In genomic region chr9:26888271-26888670, GRCh38 we compare ENCODE assay signal across 23 cellular contexts. TPM values are rescaled to one million over a fixed set of nuclear protein-coding genes. Genes with fewer than 3 reads are reported as not detected.
DNase-seq lines count a peak whose midpoint lies in the region; ATAC-seq, FAIRE-seq and TF ChIP-seq lines count a peak whose summit lies in the region.
"Had no signal": no experiment of that assay in that cellular context is flagged by ENCODE, and none has a peak within 500 bp of the region (broad histone marks: within the 10 kb centered on the region; RNA-seq: fewer than 3 reads in every experiment).

No MANE protein-coding gene starts in this region.

- no peak overlapping the region for H3K4me3 ChIP-seq in vagina
- H3K4me3 ChIP-seq: esophagus squamous epithelium, lower lobe of right lung, Peyer's patch, prostate gland had no signal

- no peaks in the 10 kb centered on the region for H3K27me3 ChIP-seq in vagina
- H3K27me3 ChIP-seq: brain microvascular endothelial cell, esophagus squamous epithelium, Peyer's patch had no signal

- intact Hi-C loops in natural killer cell (cut with micrococcal nuclease) (no loop called here), vagina (cut with DNase I) (no loop called here)

- peaks cover 0 to 1% of the 10 kb centered on the region in 2 donors for H3K36me3 ChIP-seq in vagina
- H3K36me3 ChIP-seq: brain microvascular endothelial cell, prostate gland had no signal

- ATAC-seq in natural killer cell (no peak), GM18519 (IDR thresholded peaks at IDR 0.05; ENCODE audit: low FRiP score, unreplicated experiment) (no peak)
- no peak for ATAC-seq in natural killer cell treated with Interleukin-12 subunit alpha and Interleukin-12 subunit beta and Interleukin-15 and Interleukin-18, amount 100 ng/mL, for 72 hours
- no peak for ATAC-seq in activated T-helper 17 cell treated with anti-CD3 and anti-CD28 coated beads, Interleukin-2, amount 50 U/mL, for 72 hours (replicated peaks)
- ATAC-seq: lower lobe of right lung had no signal

- H3K9me3 ChIP-seq in vagina, result no peaks in the 10 kb centered on the region
- H3K9me3 ChIP-seq: esophagus squamous epithelium, lower lobe of right lung, Peyer's patch, prostate gland had no signal

- no peak for DNase-seq in natural killer cell
- no peak for DNase-seq in natural killer cell treated with Interleukin-12 subunit alpha and Interleukin-12 subunit beta and Interleukin-15 and Interleukin-18, amount 100 ng/mL, for 72 hours (ENCODE audit: low spot score)
- DNase-seq in M059J (ENCODE audit: low read depth), result peak; percentile 27
- no peak for DNase-seq in vagina (ENCODE audit: extremely low spot score in 2 of 2)
- no peak for DNase-seq in GM12891 (ENCODE audit: insufficient read length, low spot score)
- DNase-seq in type B pancreatic cell (ENCODE audit: extremely low spot score, unreplicated experiment), result no peak
- DNase-seq: activated B cell treated with CpG ODN at 0.5 μM for 24 hours; activated CD8-positive, alpha-beta memory T cell treated with anti-CD3 and anti-CD28 coated beads for 24 hours; brain microvascular endothelial cell; esophagus squamous epithelium; islet precursor cell; Kasumi-1; lower lobe of right lung; NCI-H1417; NCI-H2081 treated with DMSO at 0.1 percent for 48 hours; Peyer's patch had no signal

- no peak for TF ChIP-seq CTCF in natural killer cell (IDR thresholded peaks at IDR 0.05)
- TF ChIP-seq CTCF in vagina (IDR thresholded peaks at IDR 0.05), result no peak
- TF ChIP-seq CTCF in type B pancreatic cell (conservative IDR thresholded peaks at IDR 0.05), result no peak

- H3K4me3 Mint-ChIP-seq in natural killer cell, result no peak overlapping the region
- no peak overlapping the region for H3K4me3 Mint-ChIP-seq in natural killer cell treated with Interleukin-12 subunit alpha and Interleukin-12 subunit beta and Interleukin-15 and Interleukin-18, amount 100 ng/mL, for 72 hours
- peak overlapping the region; percentile 89 for H3K4me3 Mint-ChIP-seq in activated T-helper 17 cell treated with anti-CD3 and anti-CD28 coated beads, Interleukin-2, amount 50 U/mL, for 72 hours
- no peak overlapping the region for H3K4me3 Mint-ChIP-seq in type B pancreatic cell
- H3K4me3 Mint-ChIP-seq: activated B cell treated with CpG ODN at 0.5 μM for 24 hours; CD14-positive monocyte; T-helper 2 cell treated with Interferon-gamma antibody and Interleukin-4, amounts not matched to agents 5 μg/mL and 100 μg/mL, for 36 hours had no signal

- H3K27me3 Mint-ChIP-seq in natural killer cell (ENCODE audit: low read depth in 2 of 2) (no peaks in the 10 kb centered on the region), type B pancreatic cell (no peaks in the 10 kb centered on the region)
- H3K27me3 Mint-ChIP-seq in natural killer cell treated with Interleukin-12 subunit alpha and Interleukin-12 subunit beta and Interleukin-15 and Interleukin-18, amount 100 ng/mL, for 72 hours, result no peaks in the 10 kb centered on the region
- no peaks in the 10 kb centered on the region for H3K27me3 Mint-ChIP-seq in activated T-helper 17 cell treated with anti-CD3 and anti-CD28 coated beads, Interleukin-2, amount 50 U/mL, for 72 hours
- H3K27me3 Mint-ChIP-seq: activated B cell treated with CpG ODN at 0.5 μM for 24 hours had no signal

- FAIRE-seq in GM12891 (lab: Jason Lieb, UNC), result no peak
- FAIRE-seq: colon, G401.6 had no signal

- H3K9me3 Mint-ChIP-seq in natural killer cell, result no peaks in the 10 kb centered on the region
- no peaks in the 10 kb centered on the region for H3K9me3 Mint-ChIP-seq in natural killer cell treated with Interleukin-12 subunit alpha and Interleukin-12 subunit beta and Interleukin-15 and Interleukin-18, amount 100 ng/mL, for 72 hours
- H3K9me3 Mint-ChIP-seq in activated T-helper 17 cell treated with anti-CD3 and anti-CD28 coated beads, Interleukin-2, amount 50 U/mL, for 72 hours, result no peaks in the 10 kb centered on the region
- no peaks in the 10 kb centered on the region for H3K9me3 Mint-ChIP-seq in type B pancreatic cell
- H3K9me3 Mint-ChIP-seq: activated B cell treated with CpG ODN at 0.5 μM for 24 hours had no signal

- peaks cover 19% of the 10 kb centered on the region for H3K4me1 ChIP-seq in vagina

- TF ChIP-seq POLR2A in vagina (IDR thresholded peaks at IDR 0.05) (no peak), GM12891 (IDR thresholded peaks at IDR 0.05; ENCODE audit: low read depth, low read length) (no peak)

- peaks cover 32 to 35% of the 10 kb centered on the region in 2 donors for H3K4me1 Mint-ChIP-seq in natural killer cell
- peaks cover 23 to 28% of the 10 kb centered on the region in 2 donors for H3K4me1 Mint-ChIP-seq in natural killer cell treated with Interleukin-12 subunit alpha and Interleukin-12 subunit beta and Interleukin-15 and Interleukin-18, amount 100 ng/mL, for 72 hours (ENCODE audit: low read depth in 2 of 2)
- peaks cover 12% of the 10 kb centered on the region for H3K4me1 Mint-ChIP-seq in activated T-helper 17 cell treated with anti-CD3 and anti-CD28 coated beads, Interleukin-2, amount 50 U/mL, for 72 hours
- peaks cover 8% of the 10 kb centered on the region for H3K4me1 Mint-ChIP-seq in type B pancreatic cell (ENCODE audit: unreplicated experiment)

- H3K27ac Mint-ChIP-seq in natural killer cell, result peak overlapping the region; percentile 10 to 14
- no peak overlapping the region for H3K27ac Mint-ChIP-seq in natural killer cell treated with Interleukin-12 subunit alpha and Interleukin-12 subunit beta and Interleukin-15 and Interleukin-18, amount 100 ng/mL, for 72 hours
- H3K27ac Mint-ChIP-seq in activated T-helper 17 cell treated with anti-CD3 and anti-CD28 coated beads, Interleukin-2, amount 50 U/mL, for 72 hours, result peak overlapping the region; percentile 26
- no peak overlapping the region for H3K27ac Mint-ChIP-seq in type B pancreatic cell
- H3K27ac Mint-ChIP-seq: activated B cell treated with CpG ODN at 0.5 μM for 24 hours; T-helper 2 cell treated with Interferon-gamma antibody and Interleukin-4, amounts not matched to agents 5 μg/mL and 100 μg/mL, for 36 hours had no signal

- no peak overlapping the region for H3K27ac ChIP-seq in vagina
- H3K27ac ChIP-seq: brain microvascular endothelial cell, esophagus squamous epithelium, lower lobe of right lung, Peyer's patch, prostate gland had no signal

- H3K36me3 Mint-ChIP-seq in natural killer cell, result peaks cover 8% of the 10 kb centered on the region
- peaks cover 14% of the 10 kb centered on the region for H3K36me3 Mint-ChIP-seq in natural killer cell treated with Interleukin-12 subunit alpha and Interleukin-12 subunit beta and Interleukin-15 and Interleukin-18, amount 100 ng/mL, for 72 hours
- peaks cover 47% of the 10 kb centered on the region for H3K36me3 Mint-ChIP-seq in activated T-helper 17 cell treated with anti-CD3 and anti-CD28 coated beads, Interleukin-2, amount 50 U/mL, for 72 hours (ENCODE audit: low read depth)
- H3K36me3 Mint-ChIP-seq in type B pancreatic cell, result peaks cover 13% of the 10 kb centered on the region

TF ChIP-seq in GM12891, 5 proteins besides CTCF, POLR2A, EP300 and RAD21:
- TF ChIP-seq PAX5 (IDR thresholded peaks at IDR 0.05; ENCODE audit: insufficient read depth, low read length, severe bottlenecking) (no peak), TAF1 (IDR thresholded peaks at IDR 0.05; ENCODE audit: low read depth, low read length) (no peak), SPI1 (IDR thresholded peaks at IDR 0.05; ENCODE audit: low read depth, low read length) (no peak), POU2F2 (IDR thresholded peaks at IDR 0.05; ENCODE audit: low read depth, low read length) (no peak), POLR2AphosphoS5 (IDR thresholded peaks at IDR 0.05; ENCODE audit: low read depth, low read length) (no peak)

RNA-seq across cellular contexts. Expression of gene CAAP1, which starts 4.3 kb away (rescaled TPM):
- total RNA-seq in natural killer cell (10 to 100 TPM; 12.6 to 16.8 (median 15.2) TPM), vagina (10.6 TPM), type B pancreatic cell (ENCODE audit: low replicate concordance) (18.2 and 20.2 TPM in 2 replicates)
- total RNA-seq in natural killer cell treated with Interleukin-12 subunit alpha and Interleukin-12 subunit beta and Interleukin-15 and Interleukin-18, amount 100 ng/mL, for 72 hours, result 10 to 100 TPM; 12.2 to 15.8 TPM
- total RNA-seq in M059J (2014; rRNA removed; shearing (Covaris generic)), result 19.5 and 32.7 TPM in 2 replicates
- 10 to 100 TPM; 14.9 to 18.3 TPM for total RNA-seq in activated T-helper 17 cell treated with anti-CD3 and anti-CD28 coated beads, Interleukin-2, amount 50 U/mL, for 72 hours
- polyA plus RNA-seq in GM12891 (2012; ENCODE audit: low read depth, missing spikeins), result 12.5 TPM

RNA-seq across cellular contexts. Expression of gene PLAA, which starts 58.8 kb away (rescaled TPM):
- total RNA-seq in natural killer cell (10 to 100 TPM; 38.1 to 51.2 (median 45.5) TPM), vagina (28.5 TPM), type B pancreatic cell (ENCODE audit: low replicate concordance) (29.3 and 32.5 TPM in 2 replicates)
- total RNA-seq in natural killer cell treated with Interleukin-12 subunit alpha and Interleukin-12 subunit beta and Interleukin-15 and Interleukin-18, amount 100 ng/mL, for 72 hours, result 10 to 100 TPM; 42.5 to 47.2 TPM
- 48.4 and 52.7 TPM in 2 replicates for total RNA-seq in M059J (2014; rRNA removed; shearing (Covaris generic))
- 10 to 100 TPM; 23.7 to 39.8 TPM for total RNA-seq in activated T-helper 17 cell treated with anti-CD3 and anti-CD28 coated beads, Interleukin-2, amount 50 U/mL, for 72 hours
- 23.1 TPM for polyA plus RNA-seq in GM12891 (2012; ENCODE audit: low read depth, missing spikeins)

Comparison
In these comparisons a context has a peak if more than half of its experiments do, and no peak if none do; other contexts are left out.
1. H3K27ac Mint-ChIP-seq: peak in natural killer cell (2 of 2) and activated T-helper 17 cell treated with anti-CD3 and anti-CD28 coated beads, Interleukin-2, amount 50 U/mL, for 72 hours (single experiment); none in natural killer cell treated with Interleukin-12 subunit alpha and Interleukin-12 subunit beta and Interleukin-15 and Interleukin-18, amount 100 ng/mL, for 72 hours (0 of 2) and type B pancreatic cell (single experiment).